In genomic region chr17:32160526-32160925, GRCh38 we compare ENCODE assay signal across 21 cellular contexts. TPM values are rescaled to one million over a fixed set of nuclear protein-coding genes. Genes with fewer than 3 reads are reported as not detected.
DNase-seq lines count a peak whose midpoint lies in the region; ATAC-seq, FAIRE-seq and TF ChIP-seq lines count a peak whose summit lies in the region.
"Had no signal": no experiment of that assay in that cellular context is flagged by ENCODE, and none has a peak within 500 bp of the region (broad histone marks: within the 10 kb centered on the region; RNA-seq: fewer than 3 reads in every experiment).

No MANE protein-coding gene starts in this region.

- no peak for ATAC-seq in K562
- no peak for ATAC-seq in gastrocnemius medialis
- ATAC-seq in HG03025 (IDR thresholded peaks at IDR 0.05; ENCODE audit: low FRiP score, unreplicated experiment) = no peak
- ATAC-seq: HCT116, PC-3 had no signal

- no peaks in the 10 kb centered on the region for H4K20me1 ChIP-seq in K562 (replicated peaks; ENCODE audit: control insufficient read depth, insufficient read depth, low read length)

- BruUV-seq in K562 (replicated peaks; lab: Mats Ljungman, UMichigan) = no TSS peak

- CTCF ChIA-PET in K562 (lab: Yijun Ruan, JAX; ENCODE audit: low intra/inter-chr PET ratio) = no interaction called here
- CTCF ChIA-PET in activated CD4-positive, alpha-beta memory T cell treated with anti-CD3 and anti-CD28 coated beads, Interleukin-2, amount 10 ng/mL, durations not matched to agents 7 days and 5 days (lab: Charles Lee) = interaction anchor here (0.9 to 1.4 kb wide), 2 partner anchors 11 to 21 kb away, joined by 3 read pairs; no protein-coding TSS in a partner anchor
- CTCF ChIA-PET in activated naive CD4-positive, alpha-beta T cell treated with anti-CD3 and anti-CD28 coated beads, Interleukin-2, amount 10 ng/mL, durations not matched to agents 7 days and 5 days (lab: Charles Lee) = no interaction called here

- H3K9me3 ChIP-seq in K562 (replicated peaks; ENCODE audit: control insufficient read depth, insufficient read depth, low read depth, low read length) (no peaks in the 10 kb centered on the region), left ventricle myocardium inferior (replicated peaks) (no peaks in the 10 kb centered on the region), gastrocnemius medialis (no peaks in the 10 kb centered on the region)
- H3K9me3 ChIP-seq: SJSA1 had no signal

- FAIRE-seq in K562 (lab: Jason Lieb, UNC) = no peak

- 94% methylated on average over 8 of the region's 9 CpGs for WGBS in K562 (ENCODE audit: insufficient coverage, low coverage, missing lambda C conversion rate)

- peaks cover 46% of the 10 kb centered on the region for H3K36me3 ChIP-seq in K562 (ENCODE audit: control insufficient read depth, insufficient read depth, low read length)
- peaks cover 22% of the 10 kb centered on the region for H3K36me3 ChIP-seq in left ventricle myocardium inferior
- peaks cover 0 to under 1% of the 10 kb centered on the region in 2 donors for H3K36me3 ChIP-seq in gastrocnemius medialis

- H3K36me3 Mint-ChIP-seq in HFFc6 (ENCODE audit: low read depth) = peaks cover 13% of the 10 kb centered on the region
- H3K36me3 Mint-ChIP-seq in activated CD4-positive, alpha-beta memory T cell treated with anti-CD3 and anti-CD28 coated beads, Interleukin-2, amount 10 ng/mL, durations not matched to agents 7 days and 5 days (ENCODE audit: low read depth) = peaks cover 22% of the 10 kb centered on the region
- peaks cover 18% of the 10 kb centered on the region for H3K36me3 Mint-ChIP-seq in activated naive CD4-positive, alpha-beta T cell treated with anti-CD3 and anti-CD28 coated beads, Interleukin-2, amount 10 ng/mL, durations not matched to agents 7 days and 5 days

- POLR2A ChIA-PET in K562 (lab: Yijun Ruan, JAX) = interaction anchor here (0.6 to 1.0 kb wide), 5 partner anchors 11 to 260 kb away, joined by 3 to 4 read pairs (median 3); partner anchors contain the start of gene RHOT1
- POLR2A ChIA-PET in activated CD4-positive, alpha-beta memory T cell treated with anti-CD3 and anti-CD28 coated beads, Interleukin-2, amount 10 ng/mL, durations not matched to agents 7 days and 5 days (lab: Charles Lee) = no interaction called here

- peaks cover 33% of the 10 kb centered on the region for H3K79me2 ChIP-seq in K562 (ENCODE audit: control insufficient read depth, insufficient read depth, low read length)

- H3K9me3 Mint-ChIP-seq in HFFc6 = no peaks in the 10 kb centered on the region
- peaks cover 2% of the 10 kb centered on the region for H3K9me3 Mint-ChIP-seq in activated CD4-positive, alpha-beta memory T cell treated with anti-CD3 and anti-CD28 coated beads, Interleukin-2, amount 10 ng/mL, durations not matched to agents 7 days and 5 days
- H3K9me3 Mint-ChIP-seq in activated naive CD4-positive, alpha-beta T cell treated with anti-CD3 and anti-CD28 coated beads, Interleukin-2, amount 10 ng/mL, durations not matched to agents 7 days and 5 days = peaks cover 3% of the 10 kb centered on the region
- H3K9me3 Mint-ChIP-seq: IgD-negative memory B cell had no signal

- peaks cover 48% of the 10 kb centered on the region for H3K4me1 Mint-ChIP-seq in HFFc6 (ENCODE audit: low read depth)
- peaks cover 1% of the 10 kb centered on the region for H3K4me1 Mint-ChIP-seq in activated CD4-positive, alpha-beta memory T cell treated with anti-CD3 and anti-CD28 coated beads, Interleukin-2, amount 10 ng/mL, durations not matched to agents 7 days and 5 days
- H3K4me1 Mint-ChIP-seq in activated naive CD4-positive, alpha-beta T cell treated with anti-CD3 and anti-CD28 coated beads, Interleukin-2, amount 10 ng/mL, durations not matched to agents 7 days and 5 days = no peaks in the 10 kb centered on the region

- TF ChIP-seq RAD21 in K562 (CRISPR knock-in tag; conservative IDR thresholded peaks at IDR 0.05 in 1 of 2, IDR thresholded peaks at IDR 0.05 in 1 of 2) = no peak

- in situ Hi-C loops in K562 (cut with MboI) (no loop called here), gastrocnemius medialis (cut with MboI; ENCODE audit: low sequenced_read_pairs in 4 of 4) (no loop called here)

- DNase-seq in HFFc6 (no peak), K562 (ENCODE audit: extremely low read depth in 1 of 4, low spot score in 3 of 4) (no peak), left ventricle myocardium inferior (no peak), gastrocnemius medialis (no peak), HT-29 (ENCODE audit: low spot score) (no peak)
- DNase-seq in activated CD4-positive, alpha-beta memory T cell treated with anti-CD3 and anti-CD28 coated beads, Interleukin-2, amount 10 ng/mL, durations not matched to agents 7 days and 5 days = no peak
- DNase-seq in activated naive CD4-positive, alpha-beta T cell treated with anti-CD3 and anti-CD28 coated beads, Interleukin-2, amount 10 ng/mL, durations not matched to agents 7 days and 5 days = no peak
- DNase-seq: DMS79, GM23248, Kasumi-1, MG63, NCI-H1048, NCI-H1436, NCI-H1930, NCI-H526, PC-3, RPMI8226 had no signal

- no peak for TF ChIP-seq POLR2A in K562 (conservative IDR thresholded peaks at IDR 0.05)
- TF ChIP-seq POLR2A in gastrocnemius medialis (IDR thresholded peaks at IDR 0.05) = no peak

- intact Hi-C loops in K562 (cut with micrococcal nuclease) = no loop called here
- intact Hi-C loops in left ventricle myocardium inferior (cut with micrococcal nuclease) = no loop called here
- intact Hi-C loops in gastrocnemius medialis (cut with DNase I; ENCODE audit: low total_unique reads) = no loop called here

- H3K4me1 ChIP-seq in K562 (replicated peaks in 1 of 2; ENCODE audit: control insufficient read depth in 2 of 2, insufficient read depth in 2 of 2, low read length in 2 of 2) (peaks cover 0 to 15% of the 10 kb centered on the region in 2 experiments; a peak in 1 of 5 replicates), left ventricle myocardium inferior (peaks cover 54% of the 10 kb centered on the region), gastrocnemius medialis (peaks cover 30% of the 10 kb centered on the region in 2 donors)

- H3K9me1 ChIP-seq in K562 (ENCODE audit: control insufficient read depth, insufficient read depth, low read length) = peaks cover 3% of the 10 kb centered on the region

- no peak overlapping the region for H3K27ac ChIP-seq in K562 (ENCODE audit: extremely low read depth, low read depth, low read length)
- peak overlapping the region; percentile 24 for H3K27ac ChIP-seq in left ventricle myocardium inferior (replicated peaks)
- H3K27ac ChIP-seq in gastrocnemius medialis = peak overlapping the region in 3 of 4 donors; percentile 0 to 23 (median 7)

- H3K4me3 Mint-ChIP-seq in HFFc6 = no peak overlapping the region
- no peak overlapping the region for H3K4me3 Mint-ChIP-seq in activated CD4-positive, alpha-beta memory T cell treated with anti-CD3 and anti-CD28 coated beads, Interleukin-2, amount 10 ng/mL, durations not matched to agents 7 days and 5 days
- no peak overlapping the region for H3K4me3 Mint-ChIP-seq in activated naive CD4-positive, alpha-beta T cell treated with anti-CD3 and anti-CD28 coated beads, Interleukin-2, amount 10 ng/mL, durations not matched to agents 7 days and 5 days
- H3K4me3 Mint-ChIP-seq: IgD-negative memory B cell had no signal

- TF ChIP-seq CTCF in HFFc6 (IDR thresholded peaks at IDR 0.05) (no peak), K562 (IDR thresholded peaks at IDR 0.05 in 2 of 3, conservative IDR thresholded peaks at IDR 0.05 in 1 of 3; ENCODE audit: insufficient read depth in 2 of 3, low read depth in 1 of 3, low read length in 3 of 3) (no peak), left ventricle myocardium inferior (IDR thresholded peaks at IDR 0.05; ENCODE audit: borderline replicate concordance) (no peak), gastrocnemius medialis (IDR thresholded peaks at IDR 0.05 in 4 of 5, conservative IDR thresholded peaks at IDR 0.05 in 1 of 5) (no peak)

- H3K4me3 ChIP-seq in K562 (no peak overlapping the region), left ventricle myocardium inferior (no peak overlapping the region), gastrocnemius medialis (no peak overlapping the region)
- H3K4me3 ChIP-seq: GM23248, MG63, SJSA1 had no signal

- H3K27me3 Mint-ChIP-seq in HFFc6 (ENCODE audit: insufficient read depth) = no peaks in the 10 kb centered on the region
- H3K27me3 Mint-ChIP-seq in activated CD4-positive, alpha-beta memory T cell treated with anti-CD3 and anti-CD28 coated beads, Interleukin-2, amount 10 ng/mL, durations not matched to agents 7 days and 5 days = no peaks in the 10 kb centered on the region
- H3K27me3 Mint-ChIP-seq in activated naive CD4-positive, alpha-beta T cell treated with anti-CD3 and anti-CD28 coated beads, Interleukin-2, amount 10 ng/mL, durations not matched to agents 7 days and 5 days = no peaks in the 10 kb centered on the region
- H3K27me3 Mint-ChIP-seq: IgD-negative memory B cell had no signal

- H3K27ac Mint-ChIP-seq in HFFc6 = peak overlapping the region; percentile 87; the same call in 1 of the 2 replicates
- no peak overlapping the region for H3K27ac Mint-ChIP-seq in activated CD4-positive, alpha-beta memory T cell treated with anti-CD3 and anti-CD28 coated beads, Interleukin-2, amount 10 ng/mL, durations not matched to agents 7 days and 5 days
- H3K27ac Mint-ChIP-seq in activated naive CD4-positive, alpha-beta T cell treated with anti-CD3 and anti-CD28 coated beads, Interleukin-2, amount 10 ng/mL, durations not matched to agents 7 days and 5 days = no peak overlapping the region
- H3K27ac Mint-ChIP-seq: IgD-negative memory B cell had no signal

- H3K4me2 ChIP-seq in K562 (ENCODE audit: insufficient read depth, low read length) = no peak overlapping the region

- H3K9ac ChIP-seq in K562 (ENCODE audit: insufficient read depth in 1 of 2, low read depth in 2 of 2, low read length in 2 of 2) = no peak overlapping the region
- H3K9ac ChIP-seq: GM23248 had no signal

- H2AFZ ChIP-seq in K562 (ENCODE audit: low read depth, low read length) = no peak overlapping the region
- H2AFZ ChIP-seq: GM23248 had no signal

- H3K27me3 ChIP-seq in K562 (ENCODE audit: control insufficient read depth in 2 of 2, insufficient read depth in 2 of 2, low read length in 2 of 2) (no peaks in the 10 kb centered on the region), left ventricle myocardium inferior (ENCODE audit: low read depth) (no peaks in the 10 kb centered on the region), gastrocnemius medialis (no peaks in the 10 kb centered on the region)
- H3K27me3 ChIP-seq: MG63, SJSA1 had no signal

- TF ChIP-seq EP300 in K562 (IDR thresholded peaks at IDR 0.05; ENCODE audit: low read length) = no peak

RNA-seq across cellular contexts. Expression of gene RHOT1, which starts 18.2 kb away (rescaled TPM):
- 10 to 100 TPM; 20.8 to 26.8 (median 23.6) TPM for total RNA-seq in HFFc6 (2021; fragmentation: NEBNext Ultra II Directional; extraction: Animal tissue kit (Norgen Biotek cat#: 25700))
- 23.7 and 108 TPM in 2 replicates for total RNA-seq in K562 (2011; cell fraction: chromatin; rRNA removed; ENCODE audit: low replicate concordance)
- 13.2 and 19.5 TPM in 2 replicates for total RNA-seq in K562 (2011; cell fraction: nucleolus; rRNA removed)
- 39.4 and 61.3 TPM in 2 replicates for total RNA-seq in K562 (2011; cell fraction: nucleoplasm; rRNA removed)
- total RNA-seq in K562 (2014; rRNA removed) = 25.1 and 33.3 TPM in 2 replicates
- 52.9 and 55.3 TPM in 2 replicates for total RNA-seq in K562 (2014; rRNA removed; fragmentation: Illumina TruSeq; extraction: Trizol)
- total RNA-seq in K562 (2015; rRNA removed; fragmentation: Illumina TruSeq; extraction: Trizol) = 39.9 and 50.5 TPM in 2 replicates
- total RNA-seq in K562 (2021) = 30.8 and 33.9 TPM in 2 replicates
- 67.5 and 101 TPM in 2 replicates for polyA plus RNA-seq in K562 (2011; rRNA removed)
- 29.2 and 43.3 TPM in 2 replicates for polyA plus RNA-seq in K562 (2011; cell fraction: cytosol; rRNA removed)
- polyA plus RNA-seq in K562 (2011; cell fraction: nucleus; rRNA removed) = 22.7 and 29.3 TPM in 2 replicates
- polyA plus RNA-seq in K562 (2012) = 28.2 and 47.4 TPM in 2 replicates
- polyA plus RNA-seq in K562 (2014; fragmentation: Illumina TruSeq; extraction: Trizol) = 47.5 and 72.5 TPM in 2 replicates
- 10 to 100 TPM; 23.0 to 30.5 TPM for polyA plus RNA-seq in K562 (2014; fragmentation: Nextera tagmentation; extraction: Ambion mirVana)
- polyA plus RNA-seq in K562 (2014; rRNA removed) = 32.2 and 41.2 TPM in 2 replicates
- 85.8 and 104 TPM in 2 replicates for polyA minus RNA-seq in K562 (2011; rRNA and poly(A)+ RNA removed)
- polyA minus RNA-seq in K562 (2011; cell fraction: cytosol; rRNA and poly(A)+ RNA removed) = 20.7 and 44.3 TPM in 2 replicates
- 29.1 and 38.3 TPM in 2 replicates for polyA minus RNA-seq in K562 (2011; cell fraction: nucleus; rRNA and poly(A)+ RNA removed)
- 56.9 TPM for total RNA-seq in left ventricle myocardium inferior
- total RNA-seq in gastrocnemius medialis = 10 to 100 TPM; 30.8 to 67.5 (median 36.2) TPM
- 10 to 100 TPM; 26.0 to 26.4 TPM for total RNA-seq in activated CD4-positive, alpha-beta memory T cell treated with anti-CD3 and anti-CD28 coated beads, Interleukin-2, amount 10 ng/mL, durations not matched to agents 7 days and 5 days
- 29.2 and 30.5 TPM in 2 replicates for total RNA-seq in HT-29 (2014; rRNA removed; shearing (Covaris generic))
